ENCODE assay signal across 17 cellular contexts in the genomic region with DNA sequence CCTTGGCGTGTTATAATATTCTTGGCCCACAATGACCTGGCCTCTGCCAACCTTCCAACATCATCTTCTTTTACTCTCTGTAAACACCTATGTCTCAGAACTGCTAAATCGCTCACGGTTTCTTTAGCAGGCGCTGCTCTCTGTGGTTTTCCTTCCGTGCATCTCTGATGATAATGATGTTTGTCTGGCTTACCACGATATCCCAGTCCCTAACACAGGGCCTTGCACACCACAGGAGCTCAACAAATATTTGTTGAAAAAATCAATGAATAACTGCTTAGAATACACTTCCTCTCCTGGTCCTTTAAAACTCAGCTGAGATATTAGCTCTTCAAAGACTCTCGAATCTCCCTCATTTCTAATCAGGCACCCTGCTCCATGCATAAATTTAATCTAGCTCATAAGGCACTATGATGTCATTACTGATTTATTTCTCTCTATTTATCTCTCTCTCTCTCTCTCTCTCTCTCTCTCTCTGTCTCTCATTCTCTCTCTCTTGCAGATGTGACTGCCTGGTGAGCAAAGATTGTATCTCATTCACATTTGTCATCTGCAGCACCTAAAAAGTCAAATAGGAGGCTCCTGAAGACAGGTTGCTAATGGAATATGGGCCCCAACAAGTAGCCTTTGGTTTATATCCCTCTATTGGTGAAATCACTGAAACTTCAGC.
"Had no signal": no experiment of that assay in that cellular context is flagged by ENCODE, and none has a peak within 500 bp of the region (broad histone marks: within the 10 kb centered on the region; RNA-seq: fewer than 3 reads in every experiment).

No MANE protein-coding gene starts in this region.

- H3K27me3 Mint-ChIP-seq: dendritic cell treated with granulocyte-macrophage colony-stimulating factor and Interleukin-4, amounts not matched to agents 40 ng/mL and 50 ng/mL, for 4 days; type B pancreatic cell had no signal

- H3K4me1 ChIP-seq: suprapubic skin had no signal

- H3K27ac ChIP-seq: hepatocyte, ovary, suprapubic skin had no signal

- H3K4me3 ChIP-seq: hepatocyte, ovary, suprapubic skin had no signal

- H3K9me3 Mint-ChIP-seq: activated CD4-positive, alpha-beta memory T cell treated with anti-CD3 and anti-CD28 coated beads for 36 hours; activated naive CD8-positive, alpha-beta T cell treated with anti-CD3 and anti-CD28 coated beads for 36 hours; dendritic cell treated with granulocyte-macrophage colony-stimulating factor and Interleukin-4, amounts not matched to agents 40 ng/mL and 50 ng/mL, for 4 days; endodermal cell; type B pancreatic cell had no signal

- H3K4me1 Mint-ChIP-seq: activated naive CD8-positive, alpha-beta T cell treated with anti-CD3 and anti-CD28 coated beads for 36 hours; endodermal cell had no signal

- DNase-seq: activated CD4-positive, alpha-beta memory T cell treated with anti-CD3 and anti-CD28 coated beads for 36 hours; activated gamma-delta T cell; activated naive CD8-positive, alpha-beta T cell treated with anti-CD3 and anti-CD28 coated beads for 36 hours; activated T-cell treated with anti-CD3 and anti-CD28 coated beads, Interleukin-2, amount 50 U/mL, for 48 hours; anterior cingulate cortex; cerebellar nuclear complex; endodermal cell; erythroblast; nephron progenitor cell; ovary; stimulated activated CD4-positive, alpha-beta T cell treated with anti-CD3 and anti-CD28 coated beads, Interleukin-4, amount 100 ng/mL, for 1 hour; stimulated activated CD8-positive, alpha-beta memory T cell treated with anti-CD3 and anti-CD28 coated beads, Interleukin-4, amount 100 ng/mL, for 48 hours; stimulated activated naive CD8-positive, alpha-beta T cell treated with anti-CD3 and anti-CD28 coated beads, Interleukin-15, Interleukin-2, amounts not matched to agents 100 U/mL and 50 U/mL, for 24 hours had no signal

- H3K27me3 ChIP-seq: ovary, suprapubic skin had no signal

- H3K36me3 ChIP-seq: ovary, suprapubic skin had no signal

- H3K9me3 ChIP-seq: ovary, suprapubic skin had no signal

- H3K36me3 Mint-ChIP-seq: activated CD4-positive, alpha-beta memory T cell treated with anti-CD3 and anti-CD28 coated beads for 36 hours; activated naive CD8-positive, alpha-beta T cell treated with anti-CD3 and anti-CD28 coated beads for 36 hours; type B pancreatic cell had no signal

- H3K27ac Mint-ChIP-seq: activated CD4-positive, alpha-beta memory T cell treated with anti-CD3 and anti-CD28 coated beads for 36 hours; activated naive CD8-positive, alpha-beta T cell treated with anti-CD3 and anti-CD28 coated beads for 36 hours; dendritic cell treated with granulocyte-macrophage colony-stimulating factor and Interleukin-4, amounts not matched to agents 40 ng/mL and 50 ng/mL, for 4 days; endodermal cell; type B pancreatic cell had no signal

- H3K4me3 Mint-ChIP-seq: activated CD4-positive, alpha-beta memory T cell treated with anti-CD3 and anti-CD28 coated beads for 36 hours; activated naive CD8-positive, alpha-beta T cell treated with anti-CD3 and anti-CD28 coated beads for 36 hours; dendritic cell treated with granulocyte-macrophage colony-stimulating factor and Interleukin-4, amounts not matched to agents 40 ng/mL and 50 ng/mL, for 4 days; endodermal cell; nephron progenitor cell; type B pancreatic cell had no signal
